In genomic region chr4:109375778-109376414, GRCh38 we compare ENCODE assay signal across 30 cellular contexts.
"Had no signal": no experiment of that assay in that cellular context is flagged by ENCODE, and none has a peak within 500 bp of the region (broad histone marks: within the 10 kb centered on the region; RNA-seq: fewer than 3 reads in every experiment).

No MANE protein-coding gene starts in this region.

- H3K27ac ChIP-seq: brain microvascular endothelial cell, esophagus muscularis mucosa, heart right ventricle, parathyroid adenoma, psoas muscle, sigmoid colon, thyroid gland had no signal

- H3K27me3 ChIP-seq: brain microvascular endothelial cell, esophagus muscularis mucosa, sigmoid colon, thyroid gland had no signal

- DNase-seq: activated CD4-positive, alpha-beta memory T cell treated with anti-CD3 and anti-CD28 coated beads, Interleukin-2, amount 10 ng/mL, durations not matched to agents 7 days and 5 days; activated CD4-positive, alpha-beta T cell treated with anti-CD3 and anti-CD28 coated beads for 1 hour; activated CD4-positive, alpha-beta T cell treated with anti-CD3 and anti-CD28 coated beads, Interleukin-2, amount 10 ng/mL, durations not matched to agents 7 days and 5 days; activated gamma-delta T cell treated with Interleukin-2 at 50 U/mL for 16 hours; activated naive CD4-positive, alpha-beta T cell treated with anti-CD3 and anti-CD28 coated beads, Interleukin-2, amount 50 U/mL, for 16 hours; activated T-cell treated with anti-CD3 and anti-CD28 coated beads, Interleukin-2, amount 50 U/mL, for 4 hours; amniotic stem cell; brain microvascular endothelial cell; caudate nucleus; cortex of kidney; effector memory CD8-positive, alpha-beta T cell; foreskin melanocyte; heart right ventricle; left ventricle myocardium superior; naive thymus-derived CD8-positive, alpha-beta T cell; nucleus accumbens; psoas muscle; sigmoid colon; small intestine; stimulated activated CD4-positive, alpha-beta T cell treated with anti-CD3 and anti-CD28 coated beads, Interleukin-4, amount 100 ng/mL, for 24 hours; stimulated activated naive CD8-positive, alpha-beta T cell treated with anti-CD3 and anti-CD28 coated beads, Interleukin-15, amount 100 ng/mL, for 72 hours; substantia nigra; T1000; thyroid gland had no signal

- H3K4me3 ChIP-seq: esophagus muscularis mucosa, heart right ventricle, psoas muscle, sigmoid colon, thyroid gland had no signal

- ATAC-seq: activated T-cell treated with anti-CD3 and anti-CD28 coated beads, Interleukin-2, amount 50 U/mL, for 4 hours; activated T-helper 17 cell treated with anti-CD3 and anti-CD28 coated beads, Interleukin-2, amount 50 U/mL, for 72 hours; effector memory CD8-positive, alpha-beta T cell; heart right ventricle; left ventricle myocardium superior; naive thymus-derived CD8-positive, alpha-beta T cell; psoas muscle; stimulated activated memory B cell treated with anti-CD40 and anti-IgM and Interleukin-4, amounts not matched to agents 10 μg/mL and 1 μg/mL and 100 μg/mL, for 72 hours; stimulated activated naive CD8-positive, alpha-beta T cell treated with anti-CD3 and anti-CD28 coated beads, Interleukin-15, amount 100 ng/mL, for 72 hours had no signal

- H3K9me3 ChIP-seq: esophagus muscularis mucosa, heart right ventricle, psoas muscle, sigmoid colon, thyroid gland had no signal

- H3K4me1 ChIP-seq: esophagus muscularis mucosa, heart right ventricle, parathyroid adenoma, psoas muscle, sigmoid colon had no signal

- H3K36me3 ChIP-seq: brain microvascular endothelial cell, esophagus muscularis mucosa, heart right ventricle, sigmoid colon, thyroid gland had no signal

- FAIRE-seq: astrocyte, islet of Langerhans, small intestine had no signal
